ENCODE assay signal across 19 cellular contexts in the genomic region with DNA sequence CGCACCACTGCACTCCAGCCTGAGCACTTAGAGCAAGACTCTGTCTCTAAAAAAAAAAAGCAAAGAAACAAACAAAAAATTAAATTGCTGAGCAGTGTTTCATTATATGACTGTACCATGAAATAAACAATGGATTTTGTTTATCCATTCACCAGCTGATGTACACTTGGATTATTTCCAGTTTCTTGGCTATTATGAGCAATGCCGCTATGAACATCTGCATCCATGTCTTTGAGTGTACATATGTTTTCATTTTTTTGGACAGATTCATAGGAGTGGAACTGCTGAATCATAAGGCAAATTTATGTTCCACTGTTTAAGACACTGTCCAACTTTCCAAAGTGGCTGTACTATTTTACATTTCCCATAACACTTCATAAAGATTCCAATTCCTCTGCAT. TPM values are rescaled to one million over a fixed set of nuclear protein-coding genes. Genes with fewer than 3 reads are reported as not detected.
DNase-seq lines count a peak whose midpoint lies in the region; ATAC-seq and TF ChIP-seq lines count a peak whose summit lies in the region.
"Had no signal": no experiment of that assay in that cellular context is flagged by ENCODE, and none has a peak within 500 bp of the region (broad histone marks: within the 10 kb centered on the region; RNA-seq: fewer than 3 reads in every experiment).

No MANE protein-coding gene starts in this region.

- no peaks in the 10 kb centered on the region for H3K9me3 Mint-ChIP-seq in T-cell

- peak overlapping the region; percentile 37 to 55 for H3K27ac Mint-ChIP-seq in T-cell

- no peaks in the 10 kb centered on the region; the same call in 1 of the 2 replicates for H3K9me3 ChIP-seq in AG04450 (ENCODE audit: control insufficient read depth, insufficient read depth, low read length)
- H3K9me3 ChIP-seq: BLaER1 treated with 17β-estradiol and CSF1 and Interleukin-3, amounts not matched to agents 10 nM and 100 nM; mucosa of descending colon had no signal

- H3K27me3 Mint-ChIP-seq in T-cell: no peaks in the 10 kb centered on the region

- H3K4me3 ChIP-seq in AG04450 (ENCODE audit: low read depth, low read length): no peak overlapping the region
- no peak overlapping the region for H3K4me3 ChIP-seq in fibroblast of mammary gland (ENCODE audit: control insufficient read depth, low read depth, low read length)
- H3K4me3 ChIP-seq: BLaER1 treated with 17β-estradiol and CSF1 and Interleukin-3, amounts not matched to agents 10 nM and 100 nM; cardiac muscle cell; mucosa of descending colon; SK-N-MC had no signal

- CTCF ChIA-PET in AG04450 (lab: Charles Lee) (interaction anchor here (1.6 kb wide), 1 partner anchor 51 kb away, joined by 3 read pairs; no protein-coding TSS in a partner anchor), T-cell (lab: Charles Lee) (no interaction called here)

- DNase-seq in AG04450 (ENCODE audit: low read depth, low spot score) (peak; percentile 91), H4 (ENCODE audit: low spot score) (peak; percentile 60), T-cell (no peak), fibroblast of mammary gland (ENCODE audit: low read depth) (peak; percentile 97), DMS114 treated with DMSO at 0.1 percent for 48 hours (lab: John Stamatoyannopoulos, UW; ENCODE audit: unreplicated experiment) (no peak), HK-2 (ENCODE audit: unreplicated experiment) (no peak)
- no peak for DNase-seq in activated CD4-positive, alpha-beta T cell treated with anti-CD3 and anti-CD28 coated beads, Interleukin-2, amount 50 U/mL, for 48 hours
- DNase-seq: activated gamma-delta T cell; DMS53; effector memory CD4-positive, alpha-beta T cell; Kasumi-1; left cardiac atrium; mucosa of descending colon; NCI-H2081 treated with DMSO at 0.1 percent for 48 hours had no signal

- H3K27me3 ChIP-seq in AG04450 (ENCODE audit: control insufficient read depth, insufficient read depth, low read length): peaks cover 9% of the 10 kb centered on the region

- H3K36me3 Mint-ChIP-seq in T-cell: peaks cover 17% of the 10 kb centered on the region

- ATAC-seq in T-cell (replicated peaks in 1 of 4): no peak
- no peak for ATAC-seq in HG03439 (IDR thresholded peaks at IDR 0.05; ENCODE audit: unreplicated experiment)
- ATAC-seq: HCT116, left cardiac atrium, mucosa of descending colon had no signal

- no peak overlapping the region for H3K4me3 Mint-ChIP-seq in T-cell

- POLR2A ChIA-PET in AG04450 (lab: Yijun Ruan, JAX): interaction anchor here (0.7 to 1.4 kb wide), 4 partner anchors 20 to 259 kb away, joined by 4 to 5 read pairs (median 4); partner anchors contain the start of gene UBALD2
- POLR2A ChIA-PET in T-cell (lab: Charles Lee): interaction anchor here in 1 of 2 donors (0.6 kb wide), 1 partner anchor 87 kb away, joined by 3 read pairs; no protein-coding TSS in a partner anchor

- TF ChIP-seq CTCF in AG04450 (IDR thresholded peaks at IDR 0.05; ENCODE audit: low read depth, low read length): no peak
- no peak for TF ChIP-seq CTCF in fibroblast of mammary gland (conservative IDR thresholded peaks at IDR 0.05; ENCODE audit: control insufficient read depth, insufficient read depth, low read depth, low read length)

- peak overlapping the region; percentile 11 for H3K27ac ChIP-seq in AG04450 (ENCODE audit: low read depth, low read length)
- H3K27ac ChIP-seq: BLaER1 treated with 17β-estradiol and CSF1 and Interleukin-3, amounts not matched to agents 10 nM and 100 nM; cardiac muscle cell; SK-N-MC had no signal

- peaks cover 41 to 56% (median 46%) of the 10 kb centered on the region in 3 donors for H3K4me1 Mint-ChIP-seq in T-cell

RNA-seq across cellular contexts. Expression of gene RNF157, which starts 8.0 kb away (rescaled TPM):
- 1.6 and 1.8 TPM in 2 replicates for polyA plus RNA-seq in AG04450 (2011; rRNA removed)
- polyA minus RNA-seq in AG04450 (2011; rRNA and poly(A)+ RNA removed): 2.3 and 3.0 TPM in 2 replicates
- 6.8 and 7.8 TPM in 2 replicates for total RNA-seq in H4 (2014; rRNA removed; shearing (Covaris generic))
- total RNA-seq in T-cell: 10 to 100 TPM; 50.7 to 66.5 (median 61.9) TPM

RNA-seq across cellular contexts. Expression of gene UBALD2, which starts 32.8 kb away (rescaled TPM):
- polyA plus RNA-seq in AG04450 (2011; rRNA removed): 16.3 and 18.1 TPM in 2 replicates
- 4.4 and 5.2 TPM in 2 replicates for polyA minus RNA-seq in AG04450 (2011; rRNA and poly(A)+ RNA removed)
- 3.9 and 7.7 TPM in 2 replicates for total RNA-seq in H4 (2014; rRNA removed; shearing (Covaris generic))
- 100 to 1,000 TPM; 163 to 277 (median 177) TPM for total RNA-seq in T-cell

Comparison
In these comparisons a context has a peak if more than half of its experiments do, and no peak if none do; other contexts are left out.
1. DNase-seq: peak in AG04450 (single experiment), H4 (single experiment) and fibroblast of mammary gland (single experiment); none in T-cell (0 of 34), DMS114 treated with DMSO at 0.1 percent for 48 hours (single experiment), activated CD4-positive, alpha-beta T cell treated with anti-CD3 and anti-CD28 coated beads, Interleukin-2, amount 50 U/mL, for 48 hours (0 of 2) and HK-2 (single experiment).
2. RNA of gene UBALD2, which starts 32.8 kb away (total RNA-seq): 163 to 277 TPM in T-cell; 3.9 to 7.7 TPM in H4; every median in the first group is over 10 times any median in the second.